ENCODE assay signal across 8 cellular contexts in the genomic region with DNA sequence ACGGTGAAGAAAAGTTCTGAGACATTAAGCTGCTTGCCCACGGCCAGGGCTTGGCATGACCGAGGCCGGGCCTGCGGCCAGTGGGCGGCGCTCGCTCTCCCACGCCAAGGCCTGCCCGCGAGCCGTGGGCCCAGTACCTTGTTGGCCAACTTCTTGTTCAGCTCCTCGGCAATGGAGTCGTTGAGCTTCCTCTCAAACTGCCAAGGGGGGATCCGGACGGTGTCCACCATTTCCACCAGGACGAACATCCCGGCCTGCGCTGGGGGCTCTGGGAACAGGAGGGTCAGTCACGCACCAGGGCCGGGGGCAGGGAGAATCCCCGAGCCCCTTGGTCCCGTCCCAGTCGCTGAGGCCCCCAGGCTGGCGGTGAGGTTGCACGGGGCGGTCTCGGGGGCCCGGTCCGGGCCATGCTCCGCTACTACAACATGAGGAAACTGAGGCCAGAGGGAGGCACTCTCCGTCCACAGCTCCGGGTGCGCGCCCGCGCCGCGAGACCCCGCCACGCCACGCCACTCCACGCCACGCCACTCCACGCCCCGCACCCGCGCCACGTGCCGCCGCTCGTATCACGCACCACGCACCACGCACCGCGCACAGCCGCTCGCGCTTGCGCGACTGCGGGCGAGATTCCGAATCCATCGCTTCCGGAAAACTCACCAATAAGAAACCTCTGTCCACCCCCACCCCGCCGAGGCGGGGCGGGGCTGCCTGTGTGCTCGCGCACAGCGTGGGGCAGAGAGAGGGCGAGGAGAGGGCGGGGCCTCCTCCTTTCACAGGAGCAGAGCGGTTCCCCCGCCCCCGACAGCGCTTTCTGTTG. TPM values are rescaled to one million over a fixed set of nuclear protein-coding genes. Genes with fewer than 3 reads are reported as not detected.
DNase-seq lines count a peak whose midpoint lies in the region; ATAC-seq, FAIRE-seq and TF ChIP-seq lines count a peak whose summit lies in the region.

A gene with protein sequence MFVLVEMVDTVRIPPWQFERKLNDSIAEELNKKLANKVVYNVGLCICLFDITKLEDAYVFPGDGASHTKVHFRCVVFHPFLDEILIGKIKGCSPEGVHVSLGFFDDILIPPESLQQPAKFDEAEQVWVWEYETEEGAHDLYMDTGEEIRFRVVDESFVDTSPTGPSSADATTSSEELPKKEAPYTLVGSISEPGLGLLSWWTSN (minus strand): TSS at position 617 of the 817 bp plus-strand sequence. CDS start 369 bp downstream, at position 248.

- H3K4me2 ChIP-seq in astrocyte (ENCODE audit: low read length), result peak within 1 kb of the TSS; percentile 83

- peak within 1 kb of the TSS; percentile 75 for H3K4me3 ChIP-seq in astrocyte (ENCODE audit: insufficient read depth, low read depth, low read length)

- no peaks in the 10 kb centered on the region for H3K27me3 Mint-ChIP-seq in astrocyte (ENCODE audit: low read depth, unreplicated experiment)

- peaks cover 43% of the 10 kb centered on the region for H4K20me1 ChIP-seq in astrocyte (ENCODE audit: insufficient read depth, low read length)

- H2AFZ ChIP-seq in astrocyte (ENCODE audit: low read depth, low read length), result peak within 1 kb of the TSS; percentile 68

- peak within 1 kb of the TSS; percentile 67 for H3K27ac Mint-ChIP-seq in astrocyte (ENCODE audit: unreplicated experiment)

- FAIRE-seq in astrocyte (lab: Jason Lieb, UNC), result peak; percentile 5

- H3K9me3 ChIP-seq in astrocyte (ENCODE audit: insufficient read depth, low read depth, low read length), result no peaks in the 10 kb centered on the region

- H3K9me3 Mint-ChIP-seq in astrocyte (ENCODE audit: unreplicated experiment), result no peaks in the 10 kb centered on the region

- H3K36me3 ChIP-seq in astrocyte (ENCODE audit: insufficient read depth, low read length), result no peaks in the 10 kb centered on the region

- peak within 1 kb of the TSS; percentile 61 for H3K27ac ChIP-seq in astrocyte (ENCODE audit: low read depth, low read length)

- peaks cover 14% of the 10 kb centered on the region for H3K4me1 Mint-ChIP-seq in astrocyte (ENCODE audit: low read depth, unreplicated experiment)

- peak; percentile 54 for TF ChIP-seq POLR2A in GM18505 (IDR thresholded peaks at IDR 0.05; ENCODE audit: borderline replicate concordance, extremely low read depth, insufficient read depth, insufficient read length)

- DNase-seq in NCI-H2029 (lab: John Stamatoyannopoulos, UW) (peak; percentile 96), T-helper 22 cell (ENCODE audit: low read depth) (peak; percentile 95), astrocyte (ENCODE audit: low read depth) (peak; percentile 90), hepatic stellate cell (ENCODE audit: low spot score) (peak; percentile 99), renal cortical epithelial cell (ENCODE audit: low read depth) (peak; percentile 92), cortex of kidney (lab: John Stamatoyannopoulos, UW) (no peak)

- peak within 1 kb of the TSS; percentile 93 for H3K4me3 Mint-ChIP-seq in astrocyte (ENCODE audit: unreplicated experiment)

- peaks cover 51% of the 10 kb centered on the region for H3K79me2 ChIP-seq in astrocyte (ENCODE audit: insufficient read depth, low read length)

- no peaks in the 10 kb centered on the region for H3K27me3 ChIP-seq in astrocyte (ENCODE audit: insufficient read depth, low read length)

- peaks cover 10% of the 10 kb centered on the region for H3K4me1 ChIP-seq in astrocyte (ENCODE audit: insufficient read depth, low read length)

- peaks cover 6% of the 10 kb centered on the region for H3K36me3 Mint-ChIP-seq in astrocyte (ENCODE audit: low read depth, unreplicated experiment)

- TF ChIP-seq CTCF in astrocyte (IDR thresholded peaks at IDR 0.05; ENCODE audit: insufficient read depth, low read depth, low read length), result peak; percentile 50

- H3K9ac ChIP-seq in astrocyte (ENCODE audit: low read length), result peak within 1 kb of the TSS; percentile 87

- ATAC-seq in GM18505 (IDR thresholded peaks at IDR 0.05; ENCODE audit: unreplicated experiment), result peak; percentile 83
- ATAC-seq in HG02973 (IDR thresholded peaks at IDR 0.05; ENCODE audit: unreplicated experiment), result peak; percentile 87

RNA-seq across cellular contexts. Expression of the gene that starts here (rescaled TPM):
- total RNA-seq in astrocyte, result 44.5 and 50.9 TPM in 2 replicates
- total RNA-seq in renal cortical epithelial cell, result 17.4 and 38.8 TPM in 2 replicates
